ENCODE assay signal across 8 cellular contexts in the genomic region with DNA sequence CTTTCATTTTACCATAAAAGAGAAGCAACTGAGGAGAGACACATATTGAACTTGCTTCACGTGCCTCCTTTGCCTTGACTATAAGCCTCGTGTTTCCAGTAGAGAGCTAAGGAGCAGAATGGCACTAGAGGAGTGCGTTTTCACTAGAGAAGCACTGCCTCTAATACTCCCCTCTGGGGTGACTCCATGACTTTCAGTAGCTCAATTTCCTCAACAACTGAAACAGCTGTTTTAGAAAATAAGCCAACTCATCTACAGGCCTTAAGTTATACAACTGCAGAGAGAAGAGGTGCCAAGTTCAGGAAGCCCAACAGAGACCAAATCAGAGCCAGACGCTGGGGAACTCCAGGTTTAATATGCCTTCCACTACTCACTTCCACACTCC. TPM values are rescaled to one million over a fixed set of nuclear protein-coding genes. Genes with fewer than 3 reads are reported as not detected.
DNase-seq lines count a peak whose midpoint lies in the region; TF ChIP-seq lines count a peak whose summit lies in the region.

No MANE protein-coding gene starts in this region.

- TF ChIP-seq EP300 in stomach (IDR thresholded peaks at IDR 0.05) = no peak

- H3K27ac ChIP-seq in stomach = peak overlapping the region; percentile 76 to 98 (median 98)

- no peak for TF ChIP-seq POLR2A in stomach (IDR thresholded peaks at IDR 0.05)

- H3K27ac Mint-ChIP-seq in activated naive CD8-positive, alpha-beta T cell = peak overlapping the region; percentile 93

- intact Hi-C loops in stomach (cut with DNase I; ENCODE audit: low total_unique reads) = no loop called here

- POLR2A ChIA-PET in AG04449 (lab: Yijun Ruan, JAX) = interaction anchor here (0.6 to 0.8 kb wide), 2 partner anchors 274 to 307 kb away, joined by 3 read pairs; no protein-coding TSS in a partner anchor

- H3K27me3 ChIP-seq in stomach = no peaks in the 10 kb centered on the region

- peaks cover 67% of the 10 kb centered on the region for H3K4me1 Mint-ChIP-seq in activated naive CD8-positive, alpha-beta T cell (ENCODE audit: low read depth)

- peaks cover 33 to 68% (median 56%) of the 10 kb centered on the region in 4 donors for H3K4me1 ChIP-seq in stomach

- no peaks in the 10 kb centered on the region for H3K9me3 Mint-ChIP-seq in activated naive CD8-positive, alpha-beta T cell (ENCODE audit: low read depth)

- H3K9me3 ChIP-seq in iPS-18c (ENCODE audit: control insufficient read depth, insufficient read depth, low read length) = no peaks in the 10 kb centered on the region
- no peaks in the 10 kb centered on the region for H3K9me3 ChIP-seq in stomach

- H3K27me3 Mint-ChIP-seq in activated naive CD8-positive, alpha-beta T cell = no peaks in the 10 kb centered on the region

- H3K4me3 ChIP-seq in AG04449 (ENCODE audit: low read depth, low read length) = peak overlapping the region; percentile 88
- H3K4me3 ChIP-seq in HFF-Myc (replicated peaks; ENCODE audit: low read depth, low read length) = peak overlapping the region; percentile 75
- peak overlapping the region; percentile 60 for H3K4me3 ChIP-seq in iPS-18c (ENCODE audit: insufficient read depth, low read depth, low read length)
- H3K4me3 ChIP-seq in stomach = peak overlapping the region; percentile 71 to 93 (median 88)

- H3K36me3 ChIP-seq in stomach = no peaks in the 10 kb centered on the region

- CTCF ChIA-PET in AG04449 (lab: Yijun Ruan, JAX) = interaction anchor here (1.1 to 3.9 kb wide), 5 partner anchors 9 to 338 kb away, joined by 3 to 18 read pairs (median 4); no protein-coding TSS in a partner anchor

- TF ChIP-seq CTCF in AG04449 (IDR thresholded peaks at IDR 0.05; ENCODE audit: insufficient read depth, low read length, missing control alignments) (no peak), HFF-Myc (IDR thresholded peaks at IDR 0.05; ENCODE audit: low read depth, low read length, missing control alignments) (no peak), stomach (IDR thresholded peaks at IDR 0.05) (no peak)

- DNase-seq in AG04449 (ENCODE audit: low read depth, low spot score) (no peak), HFF-Myc (ENCODE audit: extremely low read depth, low read depth) (no peak), stomach (no peak), NCI-H2081 treated with DMSO at 0.1 percent for 48 hours (lab: John Stamatoyannopoulos, UW) (no peak), DMS79 (lab: John Stamatoyannopoulos, UW) (no peak)
- no peak for DNase-seq in effector CD4-positive, alpha-beta T cell

- WGBS in stomach, 5 donors = 2 to 9% (median 4%) methylated on average over 4 of the region's 4 CpGs

- H3K36me3 Mint-ChIP-seq in activated naive CD8-positive, alpha-beta T cell = peaks cover 2% of the 10 kb centered on the region

- peak overlapping the region; percentile 93 for H3K4me3 Mint-ChIP-seq in activated naive CD8-positive, alpha-beta T cell

RNA-seq across cellular contexts. Expression of a gene that starts 1.9 kb away (rescaled TPM):
- total RNA-seq in stomach = 100 to 1,000 TPM in 2 of 5 donors, 10 to 100 TPM in 3; 55.2 to 150 (median 88.8) TPM
- 10 to 100 TPM; 21.0 to 32.6 (median 29.0) TPM for polyA plus RNA-seq in stomach
